Comparison of ENCODE assay signal across 10 cellular contexts in genomic region chr15:68797589-68798377, GRCh38. TPM values are rescaled to one million over a fixed set of nuclear protein-coding genes. Genes with fewer than 3 reads are reported as not detected.
DNase-seq lines count a peak whose midpoint lies in the region; ATAC-seq and TF ChIP-seq lines count a peak whose summit lies in the region.
"Had no signal": no experiment of that assay in that cellular context is flagged by ENCODE, and none has a peak within 500 bp of the region (broad histone marks: within the 10 kb centered on the region; RNA-seq: fewer than 3 reads in every experiment).

No MANE protein-coding gene starts in this region.

- no peak for DNase-seq in CD8-positive, alpha-beta memory T cell
- no peak for DNase-seq in RWPE1 (ENCODE audit: low spot score)
- DNase-seq in endodermal cell: no peak
- DNase-seq in nucleus accumbens (lab: John Stamatoyannopoulos, UW): peak in 43 of 56 donors; percentile 12 to 86 (median 53)
- DNase-seq in GM23248: no peak
- no peak for DNase-seq in PC-3
- DNase-seq: NCI-H1105 had no signal

- peaks cover 81% of the 10 kb centered on the region for H3K4me1 ChIP-seq in CD8-positive, alpha-beta memory T cell (ENCODE audit: insufficient read depth, low read length)
- H3K4me1 ChIP-seq in endodermal cell (ENCODE audit: control insufficient read depth, insufficient read depth, low read length) (peaks cover 32% of the 10 kb centered on the region), GM23248 (ENCODE audit: insufficient read depth) (peaks cover 15% of the 10 kb centered on the region), PC-3 (ENCODE audit: insufficient read depth, low read length) (no peaks in the 10 kb centered on the region)
- H3K4me1 ChIP-seq: SJSA1 had no signal

- peak overlapping the region in 4 of 7 donors; percentile 40 to 71 (median 62) for H3K4me3 Mint-ChIP-seq in CD8-positive, alpha-beta memory T cell
- no peak overlapping the region for H3K4me3 Mint-ChIP-seq in endodermal cell

- peaks cover 3% of the 10 kb centered on the region; the same call in 1 of the 2 replicates for H4K20me1 ChIP-seq in GM23248 (ENCODE audit: insufficient read depth)
- peaks cover 29% of the 10 kb centered on the region; the same call in 1 of the 2 replicates for H4K20me1 ChIP-seq in PC-3 (ENCODE audit: low read length)

- H3K4me1 Mint-ChIP-seq in CD8-positive, alpha-beta memory T cell: peaks cover 88 to 97% (median 97%) of the 10 kb centered on the region in 3 donors
- H3K4me1 Mint-ChIP-seq in endodermal cell: peaks cover 62% of the 10 kb centered on the region

- H3K9me2 ChIP-seq in GM23248 (ENCODE audit: insufficient read depth) (no peaks in the 10 kb centered on the region), PC-3 (replicated peaks; ENCODE audit: low read length) (no peaks in the 10 kb centered on the region)

- no peaks in the 10 kb centered on the region for H3K9me3 ChIP-seq in CD8-positive, alpha-beta memory T cell (ENCODE audit: low read length)
- H3K9me3 ChIP-seq in endodermal cell (ENCODE audit: control insufficient read depth, low read length): no peaks in the 10 kb centered on the region
- no peaks in the 10 kb centered on the region for H3K9me3 ChIP-seq in GM23248 (ENCODE audit: low read depth)
- no peaks in the 10 kb centered on the region for H3K9me3 ChIP-seq in PC-3 (ENCODE audit: low read length)
- H3K9me3 ChIP-seq: SJSA1 had no signal

- peaks cover 15% of the 10 kb centered on the region for H3F3A ChIP-seq in GM23248 (ENCODE audit: insufficient read depth)
- H3F3A ChIP-seq in PC-3 (ENCODE audit: low read length, unreplicated experiment): no peaks in the 10 kb centered on the region

- intact Hi-C loops in PC-3 (cut with micrococcal nuclease): no loop called here

- no peaks in the 10 kb centered on the region for H3K27me3 ChIP-seq in CD8-positive, alpha-beta memory T cell (ENCODE audit: insufficient read depth, low read length, poor library complexity, severe bottlenecking)
- H3K27me3 ChIP-seq in endodermal cell (ENCODE audit: control insufficient read depth, insufficient read depth, low read length, poor library complexity, severe bottlenecking) (no peaks in the 10 kb centered on the region), GM23248 (replicated peaks; ENCODE audit: insufficient read depth) (no peaks in the 10 kb centered on the region), PC-3 (ENCODE audit: low read length) (no peaks in the 10 kb centered on the region)
- H3K27me3 ChIP-seq: SJSA1 had no signal

- no peak overlapping the region for H3K27ac ChIP-seq in CD8-positive, alpha-beta memory T cell (ENCODE audit: low read depth, low read length)
- H3K27ac ChIP-seq in RWPE1 (peak overlapping the region; percentile 15), endodermal cell (ENCODE audit: low read depth, low read length) (no peak overlapping the region), GM23248 (no peak overlapping the region), PC-3 (ENCODE audit: low read length) (no peak overlapping the region)
- H3K27ac ChIP-seq: SJSA1 had no signal

- H3K4me2 ChIP-seq in GM23248 (ENCODE audit: unreplicated experiment): no peak overlapping the region
- H3K4me2 ChIP-seq in PC-3 (ENCODE audit: low read length): no peak overlapping the region

- H2AFZ ChIP-seq in GM23248 (no peak overlapping the region), PC-3 (ENCODE audit: low read length) (no peak overlapping the region)

- peaks cover 94% of the 10 kb centered on the region for H3K79me2 ChIP-seq in GM23248 (ENCODE audit: insufficient read depth)
- peaks cover 98% of the 10 kb centered on the region for H3K79me2 ChIP-seq in PC-3 (ENCODE audit: low read length)

- no peak for ATAC-seq in GM18520 (IDR thresholded peaks at IDR 0.05; ENCODE audit: unreplicated experiment)
- no peak for ATAC-seq in GM19452 (IDR thresholded peaks at IDR 0.05; ENCODE audit: unreplicated experiment)
- no peak for ATAC-seq in PC-3

- WGBS in endodermal cell (ENCODE audit: insufficient coverage in 1 of 2, insufficient read length in 1 of 2), 2 experiments: 91% methylated on average over 6 to 7 of the region's 7 CpGs
- WGBS in GM23248 (ENCODE audit: low coverage in 1 of 2, low lambda C conversion rate in 2 of 2, missing lambda C conversion rate in 2 of 2), 2 experiments: 51 to 53% methylated on average over 7 of the region's 7 CpGs

- in situ Hi-C loops in GM23248 (cut with MboI): no loop called here

- H3K9ac ChIP-seq in endodermal cell (ENCODE audit: extremely low read depth, low read length, poor library complexity, severe bottlenecking) (no peak overlapping the region), GM23248 (no peak overlapping the region), PC-3 (ENCODE audit: low read length) (no peak overlapping the region)

- peak overlapping the region; percentile 65 to 96 (median 88) for H3K27ac Mint-ChIP-seq in CD8-positive, alpha-beta memory T cell
- H3K27ac Mint-ChIP-seq in endodermal cell: peak overlapping the region; percentile 32

- H3K27me3 Mint-ChIP-seq in CD8-positive, alpha-beta memory T cell: no peaks in the 10 kb centered on the region
- no peaks in the 10 kb centered on the region for H3K27me3 Mint-ChIP-seq in endodermal cell (ENCODE audit: insufficient read depth)

- peaks cover 0 to 22% (median 3%) of the 10 kb centered on the region in 3 donors for H3K36me3 Mint-ChIP-seq in CD8-positive, alpha-beta memory T cell
- peaks cover 17% of the 10 kb centered on the region for H3K36me3 Mint-ChIP-seq in endodermal cell (ENCODE audit: low read depth)

- H3K4me3 ChIP-seq in CD8-positive, alpha-beta memory T cell (ENCODE audit: low read length): no peak overlapping the region
- H3K4me3 ChIP-seq in endodermal cell (ENCODE audit: low read length) (no peak overlapping the region), GM23248 (no peak overlapping the region), PC-3 (ENCODE audit: low read length) (no peak overlapping the region)
- H3K4me3 ChIP-seq: SJSA1 had no signal

- TF ChIP-seq CTCF in RWPE1 (conservative IDR thresholded peaks at IDR 0.05; ENCODE audit: low read depth) (no peak), endodermal cell (conservative IDR thresholded peaks at IDR 0.05) (no peak), PC-3 (conservative IDR thresholded peaks at IDR 0.05; ENCODE audit: low read depth, low read length) (no peak)

- no peaks in the 10 kb centered on the region for H3K36me3 ChIP-seq in CD8-positive, alpha-beta memory T cell (ENCODE audit: insufficient read depth, low read length)
- H3K36me3 ChIP-seq in endodermal cell (ENCODE audit: control insufficient read depth, insufficient read depth, low read length) (peaks cover 53% of the 10 kb centered on the region), GM23248 (ENCODE audit: low read depth) (no peaks in the 10 kb centered on the region), PC-3 (ENCODE audit: low read depth, low read length) (peaks cover 5% of the 10 kb centered on the region; the same call in 1 of the 2 replicates)

- H3K9me3 Mint-ChIP-seq in CD8-positive, alpha-beta memory T cell: no peaks in the 10 kb centered on the region
- H3K9me3 Mint-ChIP-seq in endodermal cell: no peaks in the 10 kb centered on the region

- CTCF ChIA-PET in CD8-positive, alpha-beta memory T cell (lab: Charles Lee): interaction anchor here (1.0 kb wide), 1 partner anchor 16 kb away, joined by 3 read pairs; no protein-coding TSS in a partner anchor
- CTCF ChIA-PET in RWPE1 (lab: Yijun Ruan, JAX) (interaction anchor here (0.5 to 0.6 kb wide), 2 partner anchors 9 to 41 kb away, joined by 3 read pairs; no protein-coding TSS in a partner anchor), PC-3 (lab: Charles Lee) (no interaction called here)

- no TSS peak for BruUV-seq in PC-3 (replicated peaks; lab: Mats Ljungman, UMichigan)

- POLR2A ChIA-PET in CD8-positive, alpha-beta memory T cell (lab: Charles Lee): no interaction called here
- POLR2A ChIA-PET in RWPE1 (lab: Yijun Ruan, JAX; ENCODE audit: low non-redundant PET): no interaction called here
- POLR2A ChIA-PET in PC-3 (lab: Charles Lee; ENCODE audit: unreplicated experiment): no interaction called here

RNA-seq across cellular contexts. Expression of gene ANP32A, which starts 22.9 kb away (rescaled TPM):
- total RNA-seq in CD8-positive, alpha-beta memory T cell: 100 to 1,000 TPM; 233 to 237 TPM
- polyA plus RNA-seq in CD8-positive, alpha-beta memory T cell: 94.6 TPM
- total RNA-seq in endodermal cell: 100 to 1,000 TPM; 346 to 385 TPM
- 302 TPM for polyA plus RNA-seq in endodermal cell (2013, experiment 1 of 2)
- 289 TPM for polyA plus RNA-seq in endodermal cell (2013, experiment 2 of 2)
- 40.1 and 40.3 TPM in 2 replicates for total RNA-seq in GM23248 (2014; rRNA removed; shearing (Covaris generic))
- polyA plus RNA-seq in GM23248 (2016; fragmentation: Nextera tagmentation; extraction: Ambion mirVana): 69.7 and 70.0 TPM in 2 replicates
- total RNA-seq in PC-3 (2014; rRNA removed): 106 and 151 TPM in 2 replicates

Comparison
In these comparisons a context has a peak if more than half of its experiments do, and no peak if none do; other contexts are left out.
1. DNase-seq: peak in nucleus accumbens (43 of 56); none in CD8-positive, alpha-beta memory T cell (0 of 5), RWPE1 (single experiment), endodermal cell (single experiment), GM23248 (single experiment) and PC-3 (single experiment).